9 cellular contexts compared by ENCODE assay signal in genomic region chr16:29290631-29291247, GRCh38.
A peak's percentile ranks its signal among the peaks of the same experiment; 100 is the strongest.
DNase-seq lines count a peak whose midpoint lies in the region; ATAC-seq and TF ChIP-seq lines count a peak whose summit lies in the region.
"Had no signal": no experiment of that assay in that cellular context is flagged by ENCODE, and none has a peak within 500 bp of the region (broad histone marks: within the 10 kb centered on the region; RNA-seq: fewer than 3 reads in every experiment).

No MANE protein-coding gene starts in this region.

- H3K27me3 ChIP-seq in SJSA1 (replicated peaks): no peaks in the 10 kb centered on the region
- no peaks in the 10 kb centered on the region for H3K27me3 ChIP-seq in upper lobe of right lung

- DNase-seq in NCI-H510A treated with DMSO at 0.1 percent for 48 hours (lab: John Stamatoyannopoulos, UW): peak; percentile 26
- DNase-seq in NCI-H510A (lab: John Stamatoyannopoulos, UW): no peak
- DNase-seq in SJSA1 (ENCODE audit: low read depth in 1 of 2, low spot score in 2 of 2): peak; percentile 93 to 97
- DNase-seq in activated naive CD4-positive, alpha-beta T cell treated with anti-CD3 and anti-CD28 coated beads, Interleukin-2, amount 10 ng/mL, durations not matched to agents 7 days and 5 days: peak; percentile 65
- peak; percentile 96 for DNase-seq in Right ventricle myocardium superior
- no peak for DNase-seq in progenitor cell of endocrine pancreas (ENCODE audit: low spot score, unreplicated experiment)
- peak; percentile 98 for DNase-seq in upper lobe of right lung
- DNase-seq: DND-41 had no signal

- no peaks in the 10 kb centered on the region for H3K36me3 ChIP-seq in SJSA1
- no peaks in the 10 kb centered on the region for H3K36me3 ChIP-seq in upper lobe of right lung

- CTCF ChIA-PET in activated naive CD4-positive, alpha-beta T cell treated with anti-CD3 and anti-CD28 coated beads, Interleukin-2, amount 10 ng/mL, durations not matched to agents 7 days and 5 days (lab: Charles Lee): no interaction called here

- intact Hi-C loops in Right ventricle myocardium superior (cut with DNase I): no loop called here
- intact Hi-C loops in upper lobe of right lung (cut with DNase I): no loop called here

- TF ChIP-seq CTCF in progenitor cell of endocrine pancreas (IDR thresholded peaks at IDR 0.05; ENCODE audit: unreplicated experiment) (no peak), upper lobe of right lung (IDR thresholded peaks at IDR 0.05) (no peak)

- H3K9me3 Mint-ChIP-seq in activated naive CD4-positive, alpha-beta T cell treated with anti-CD3 and anti-CD28 coated beads, Interleukin-2, amount 10 ng/mL, durations not matched to agents 7 days and 5 days: no peaks in the 10 kb centered on the region
- H3K9me3 Mint-ChIP-seq in progenitor cell of endocrine pancreas (ENCODE audit: low read depth): no peaks in the 10 kb centered on the region

- peaks cover 9% of the 10 kb centered on the region for H3K4me1 Mint-ChIP-seq in activated naive CD4-positive, alpha-beta T cell treated with anti-CD3 and anti-CD28 coated beads, Interleukin-2, amount 10 ng/mL, durations not matched to agents 7 days and 5 days
- peaks cover 27% of the 10 kb centered on the region for H3K4me1 Mint-ChIP-seq in progenitor cell of endocrine pancreas (ENCODE audit: low read depth)

- H3K4me3 ChIP-seq in SJSA1: no peak overlapping the region
- peak overlapping the region; percentile 10 for H3K4me3 ChIP-seq in upper lobe of right lung

- peak; percentile 70 for ATAC-seq in HG03095 (IDR thresholded peaks at IDR 0.05; ENCODE audit: unreplicated experiment)
- ATAC-seq in Right ventricle myocardium superior (ENCODE audit: poor library complexity): peak; percentile 80
- peak; percentile 93 for ATAC-seq in upper lobe of right lung

- peak overlapping the region; percentile 29; the same call in 1 of the 2 replicates for H3K27ac ChIP-seq in SJSA1
- no peak overlapping the region for H3K27ac ChIP-seq in upper lobe of right lung

- H3K27me3 Mint-ChIP-seq in activated naive CD4-positive, alpha-beta T cell treated with anti-CD3 and anti-CD28 coated beads, Interleukin-2, amount 10 ng/mL, durations not matched to agents 7 days and 5 days: peaks cover 14% of the 10 kb centered on the region
- H3K27me3 Mint-ChIP-seq in progenitor cell of endocrine pancreas: no peaks in the 10 kb centered on the region

- H3K4me3 Mint-ChIP-seq in activated naive CD4-positive, alpha-beta T cell treated with anti-CD3 and anti-CD28 coated beads, Interleukin-2, amount 10 ng/mL, durations not matched to agents 7 days and 5 days: no peak overlapping the region
- no peak overlapping the region for H3K4me3 Mint-ChIP-seq in progenitor cell of endocrine pancreas (ENCODE audit: low read depth)

- no peaks in the 10 kb centered on the region for H3K36me3 Mint-ChIP-seq in activated naive CD4-positive, alpha-beta T cell treated with anti-CD3 and anti-CD28 coated beads, Interleukin-2, amount 10 ng/mL, durations not matched to agents 7 days and 5 days
- H3K36me3 Mint-ChIP-seq in progenitor cell of endocrine pancreas (ENCODE audit: insufficient read depth): no peaks in the 10 kb centered on the region

- H3K9me3 ChIP-seq in SJSA1 (replicated peaks): no peaks in the 10 kb centered on the region
- H3K9me3 ChIP-seq in upper lobe of right lung: no peaks in the 10 kb centered on the region

- H3K4me1 ChIP-seq in SJSA1 (replicated peaks) (peaks cover 25% of the 10 kb centered on the region), upper lobe of right lung (peaks cover 8% of the 10 kb centered on the region)

- no peak overlapping the region for H3K27ac Mint-ChIP-seq in activated naive CD4-positive, alpha-beta T cell treated with anti-CD3 and anti-CD28 coated beads, Interleukin-2, amount 10 ng/mL, durations not matched to agents 7 days and 5 days
- peak overlapping the region; percentile 90 for H3K27ac Mint-ChIP-seq in progenitor cell of endocrine pancreas

Comparison
In these comparisons a context has a peak if more than half of its experiments do, and no peak if none do; other contexts are left out.
1. DNase-seq: peak in NCI-H510A treated with DMSO at 0.1 percent for 48 hours (single experiment), SJSA1 (2 of 2), activated naive CD4-positive, alpha-beta T cell treated with anti-CD3 and anti-CD28 coated beads, Interleukin-2, amount 10 ng/mL, durations not matched to agents 7 days and 5 days (single experiment), Right ventricle myocardium superior (single experiment) and upper lobe of right lung (single experiment); none in NCI-H510A (single experiment) and progenitor cell of endocrine pancreas (single experiment).
2. Peak in every context shown above with its lines, with median percentiles within 50 percentile points of each other: ATAC-seq.